ENCODE assay signal across 14 cellular contexts in the genomic region with DNA sequence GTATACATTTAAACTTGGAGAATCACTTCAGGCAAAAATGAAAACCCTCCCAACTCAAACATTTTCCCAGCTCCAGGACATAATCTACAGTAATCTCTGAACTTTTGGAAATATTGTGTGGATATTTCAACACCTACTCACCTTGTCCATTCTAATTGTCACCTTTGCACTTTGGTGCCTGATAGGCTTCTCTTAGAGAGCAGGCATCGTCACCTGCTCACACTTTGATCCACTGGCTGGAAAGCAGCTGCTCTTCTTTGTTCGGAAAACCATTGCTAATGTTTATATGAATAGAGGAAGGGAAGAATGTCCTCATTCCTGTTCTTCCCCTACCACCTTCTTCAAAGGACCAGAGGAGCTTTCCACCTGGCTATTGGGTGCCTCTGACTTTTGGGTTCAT.
"Had no signal": no experiment of that assay in that cellular context is flagged by ENCODE, and none has a peak within 500 bp of the region (broad histone marks: within the 10 kb centered on the region; RNA-seq: fewer than 3 reads in every experiment).

No MANE protein-coding gene starts in this region.

- H3K9me3 ChIP-seq: ascending aorta, breast epithelium, gastrocnemius medialis, heart left ventricle, psoas muscle, spleen, testis, upper lobe of left lung had no signal

- DNase-seq: activated CD4-positive, CD25-positive, alpha-beta regulatory T cell treated with anti-CD3 and anti-CD28 coated beads, Interleukin-2, amount 50 U/mL, for 72 hours; activated naive CD4-positive, alpha-beta T cell treated with anti-CD3 and anti-CD28 coated beads for 36 hours; dermis blood vessel endothelial cell; gastrocnemius medialis; heart left ventricle; immature natural killer cell; psoas muscle; spleen; stimulated activated naive CD8-positive, alpha-beta T cell treated with anti-CD3 and anti-CD28 coated beads, Interleukin-15, amount 100 ng/mL, for 72 hours; testis; upper lobe of left lung had no signal

- ATAC-seq: gastrocnemius medialis, heart left ventricle, psoas muscle, sciatic nerve had no signal

- H3K27ac ChIP-seq: ascending aorta, breast epithelium, gastrocnemius medialis, heart left ventricle, psoas muscle, spleen, testis, upper lobe of left lung had no signal

- H3K36me3 ChIP-seq: ascending aorta, breast epithelium, gastrocnemius medialis, heart left ventricle, spleen, upper lobe of left lung had no signal

- H3K4me1 ChIP-seq: ascending aorta, breast epithelium, gastrocnemius medialis, heart left ventricle, psoas muscle, spleen, testis, upper lobe of left lung had no signal

- H3K4me3 ChIP-seq: ascending aorta, breast epithelium, gastrocnemius medialis, heart left ventricle, psoas muscle, spleen, testis, upper lobe of left lung had no signal
